Comparison of ENCODE assay signal across 8 cellular contexts in genomic region chr19:19628499-19629134, GRCh38. TPM values are rescaled to one million over a fixed set of nuclear protein-coding genes. Genes with fewer than 3 reads are reported as not detected.
DNase-seq lines count a peak whose midpoint lies in the region; ATAC-seq and TF ChIP-seq lines count a peak whose summit lies in the region.

No MANE protein-coding gene starts in this region.

- DNase-seq in ELR (ENCODE audit: low read depth) = peak; percentile 72
- DNase-seq in SK-N-SH = peak; percentile 95
- DNase-seq in astrocyte of the cerebellum (ENCODE audit: low read depth) = no peak
- DNase-seq in immature natural killer cell = peak in 2 of 3 donors; percentile 29 to 31
- peak; percentile 23 to 30 (median 28) for DNase-seq in stimulated activated CD4-positive, alpha-beta T cell treated with anti-CD3 and anti-CD28 coated beads, TNF-alpha, amount 100 ng/mL, for 4 hours (ENCODE audit: low read depth in 3 of 3)
- DNase-seq in NCI-H2107 (lab: John Stamatoyannopoulos, UW) = no peak

- peak overlapping the region in 1 of 2 experiments; percentile 65; a peak in 1 of 4 replicates for H3K27ac ChIP-seq in SK-N-SH (ENCODE audit: low read depth in 2 of 2, low read length in 1 of 2)
- peak overlapping the region in 1 of 4 donors; percentile 22 for H3K27ac ChIP-seq in gastroesophageal sphincter

- H3K27me3 ChIP-seq in SK-N-SH (ENCODE audit: insufficient read depth) (no peaks in the 10 kb centered on the region), gastroesophageal sphincter (peaks cover 30% of the 10 kb centered on the region)

- H3K4me1 Mint-ChIP-seq in immature natural killer cell = peaks cover 16 to 19% of the 10 kb centered on the region in 2 donors

- peak overlapping the region; percentile 66 to 83 (median 68) for H3K4me3 Mint-ChIP-seq in immature natural killer cell

- H3K79me2 ChIP-seq in SK-N-SH (ENCODE audit: insufficient read depth) = no peaks in the 10 kb centered on the region

- H3K9me3 ChIP-seq in SK-N-SH (no peaks in the 10 kb centered on the region), gastroesophageal sphincter (no peaks in the 10 kb centered on the region)

- peak overlapping the region; percentile 59 to 88 (median 78) for H3K27ac Mint-ChIP-seq in immature natural killer cell

- H3K9ac ChIP-seq in SK-N-SH = no peak overlapping the region

- CTCF ChIA-PET in SK-N-SH (lab: Yijun Ruan, JAX) = interaction anchor here (0.7 to 6.1 kb wide), 8 partner anchors 8 to 97 kb away, joined by 3 to 28 read pairs (median 4); partner anchors contain the start of gene GMIP

- H3F3A ChIP-seq in SK-N-SH (replicated peaks; ENCODE audit: insufficient read depth) = no peaks in the 10 kb centered on the region

- in situ Hi-C loops in astrocyte of the cerebellum (cut with HindIII; ENCODE audit: low sequenced_read_pairs) = no loop called here

- peaks cover 9 to 12% (median 11%) of the 10 kb centered on the region in 3 donors for H3K36me3 Mint-ChIP-seq in immature natural killer cell

- peak overlapping the region in 1 of 2 experiments; percentile 56; a peak in 2 of 4 replicates for H3K4me3 ChIP-seq in SK-N-SH (ENCODE audit: low read depth in 2 of 2, low read length in 1 of 2)
- peak overlapping the region; percentile 38 for H3K4me3 ChIP-seq in astrocyte of the cerebellum (ENCODE audit: low read depth, low read length)
- H3K4me3 ChIP-seq in gastroesophageal sphincter = peak overlapping the region in 1 of 2 donors; percentile 55

- H3K36me3 ChIP-seq in SK-N-SH (replicated peaks in 1 of 2; ENCODE audit: control insufficient read depth in 1 of 2, insufficient read depth in 2 of 2, low read length in 1 of 2) = peaks cover 0 to 6% of the 10 kb centered on the region in 2 experiments
- H3K36me3 ChIP-seq in gastroesophageal sphincter = peaks cover 0 to 5% of the 10 kb centered on the region in 2 donors

- H3K9me3 Mint-ChIP-seq in immature natural killer cell = no peaks in the 10 kb centered on the region

- TF ChIP-seq CTCF in SK-N-SH (IDR thresholded peaks at IDR 0.05) (no peak), astrocyte of the cerebellum (IDR thresholded peaks at IDR 0.05; ENCODE audit: low read depth, low read length, missing control alignments) (no peak), gastroesophageal sphincter (IDR thresholded peaks at IDR 0.05) (no peak)

- no peak overlapping the region for H2AFZ ChIP-seq in SK-N-SH (ENCODE audit: low read depth)

- TF ChIP-seq EP300 in SK-N-SH (IDR thresholded peaks at IDR 0.05; ENCODE audit: borderline replicate concordance in 1 of 2, low read depth in 1 of 2, low read length in 1 of 2) (no peak), gastroesophageal sphincter (IDR thresholded peaks at IDR 0.05) (no peak)

- POLR2A ChIA-PET in SK-N-SH (lab: Yijun Ruan, JAX) = interaction anchor here (0.7 to 1.3 kb wide), 2 partner anchors 76 to 237 kb away, joined by 3 to 4 read pairs; partner anchors contain the start of gene ZNF253

- TF ChIP-seq RAD21 in SK-N-SH (IDR thresholded peaks at IDR 0.05; ENCODE audit: low read length) = no peak

- H3K4me1 ChIP-seq in SK-N-SH (ENCODE audit: control insufficient read depth in 1 of 2, insufficient read depth in 2 of 2, low read depth in 1 of 2, low read length in 1 of 2) (peaks cover 0 to 13% of the 10 kb centered on the region in 2 experiments; a peak in 1 of 4 replicates), gastroesophageal sphincter (peaks cover 0 to 19% (median 13%) of the 10 kb centered on the region in 3 donors)

- no peaks in the 10 kb centered on the region for H3K9me2 ChIP-seq in SK-N-SH

- H4K20me1 ChIP-seq in SK-N-SH (ENCODE audit: insufficient read depth) = no peaks in the 10 kb centered on the region

- WGBS in SK-N-SH (ENCODE audit: low lambda C conversion rate) = 48% methylated on average over 40 of the region's 52 CpGs
- WGBS in gastroesophageal sphincter (ENCODE audit: low coverage in 1 of 2), 2 donors = no CpG with 5 or more reads among the region's 52 CpGs

- no peak for TF ChIP-seq POLR2A in gastroesophageal sphincter (IDR thresholded peaks at IDR 0.05)

- ATAC-seq in HG03432 (IDR thresholded peaks at IDR 0.05; ENCODE audit: unreplicated experiment) (peak; percentile 23), gastroesophageal sphincter (no peak)

- peak overlapping the region; percentile 47; the same call in 1 of the 2 replicates for H3K4me2 ChIP-seq in SK-N-SH

- H3K27me3 Mint-ChIP-seq in immature natural killer cell (ENCODE audit: low read depth in 3 of 3) = peaks cover 4 to 16% (median 6%) of the 10 kb centered on the region in 3 donors

TF ChIP-seq in SK-N-SH, 30 proteins besides CTCF, POLR2A, EP300 and RAD21 (continues in another document):
- TF ChIP-seq SIN3A (IDR thresholded peaks at IDR 0.05; ENCODE audit: borderline replicate concordance, low read depth, low read length) (no peak), ZBTB33 (IDR thresholded peaks at IDR 0.05; ENCODE audit: borderline replicate concordance, low read depth) (no peak), TCF12 (IDR thresholded peaks at IDR 0.05) (no peak), TAF1 (IDR thresholded peaks at IDR 0.05; ENCODE audit: borderline replicate concordance, low read depth, low read length) (no peak), FOSL2 (IDR thresholded peaks at IDR 0.05; ENCODE audit: borderline replicate concordance, low read depth) (no peak), REST (IDR thresholded peaks at IDR 0.05; ENCODE audit: low read depth, low read length) (no peak), SMC3 (IDR thresholded peaks at IDR 0.05; ENCODE audit: low read depth, low read length) (no peak)

RNA-seq across cellular contexts. Expression of gene LPAR2, which starts 0.6 kb away (rescaled TPM):
- polyA plus RNA-seq in SK-N-SH (2012; rRNA removed) (4.3 and 4.5 TPM in 2 replicates), immature natural killer cell (1 to 10 TPM; 3.8 to 5.9 (median 4.6) TPM)
- polyA plus RNA-seq in SK-N-SH (2012; cell fraction: cytosol; rRNA removed) = 1.1 and 1.7 TPM in 2 replicates
- 33.9 and 35.0 TPM in 2 replicates for polyA plus RNA-seq in SK-N-SH (2012; cell fraction: nucleus; rRNA removed)
- 1 to 10 TPM in 3 of 4 donors, under 1 TPM in 1; 0.78 to 3.5 (median 2.3) TPM for total RNA-seq in gastroesophageal sphincter

RNA-seq across cellular contexts. Expression of gene PBX4, which starts 10.1 kb away (rescaled TPM):
- polyA plus RNA-seq in SK-N-SH (2012; rRNA removed) = 5.1 and 6.4 TPM in 2 replicates
- 1.7 and 2.7 TPM in 2 replicates for polyA plus RNA-seq in SK-N-SH (2012; cell fraction: cytosol; rRNA removed)
- 22.9 and 27.6 TPM in 2 replicates for polyA plus RNA-seq in SK-N-SH (2012; cell fraction: nucleus; rRNA removed)
- under 1 TPM in 2 of 3 donors, not detected in 1; 0.57 to 0.82 TPM for polyA plus RNA-seq in immature natural killer cell
- total RNA-seq in gastroesophageal sphincter = 1 to 10 TPM in 1 of 4 donors, under 1 TPM in 3; 0.42 to 4.5 (median 0.68) TPM

RNA-seq across cellular contexts. Expression of gene GMIP, which starts 14.8 kb away (rescaled TPM):
- polyA plus RNA-seq in SK-N-SH (2012; rRNA removed) (5.3 and 6.3 TPM in 2 replicates), immature natural killer cell (10 to 100 TPM; 38.9 to 84.4 (median 40.0) TPM)
- 2.4 and 3.9 TPM in 2 replicates for polyA plus RNA-seq in SK-N-SH (2012; cell fraction: cytosol; rRNA removed)
- 40.0 and 43.5 TPM in 2 replicates for polyA plus RNA-seq in SK-N-SH (2012; cell fraction: nucleus; rRNA removed)
- total RNA-seq in gastroesophageal sphincter = 10 to 100 TPM in 1 of 4 donors, 1 to 10 TPM in 3; 7.7 to 11.2 (median 8.0) TPM

RNA-seq across cellular contexts. Expression of gene ATP13A1, which starts 34.9 kb away (rescaled TPM):
- polyA plus RNA-seq in SK-N-SH (2012; rRNA removed) (49.6 and 67.9 TPM in 2 replicates), immature natural killer cell (10 to 100 TPM in 2 of 3 donors, 1 to 10 TPM in 1; 8.4 to 29.2 (median 18.6) TPM)
- polyA plus RNA-seq in SK-N-SH (2012; cell fraction: cytosol; rRNA removed) = 15.5 and 24.3 TPM in 2 replicates
- polyA plus RNA-seq in SK-N-SH (2012; cell fraction: nucleus; rRNA removed) = 367 and 465 TPM in 2 replicates
- total RNA-seq in gastroesophageal sphincter = 100 to 1,000 TPM in 1 of 4 donors, 10 to 100 TPM in 3; 65.6 to 142 (median 92.3) TPM

RNA-seq across cellular contexts. Expression of gene ZNF101, which starts 40.0 kb away (rescaled TPM):
- polyA plus RNA-seq in SK-N-SH (2012; rRNA removed) (2.4 and 3.8 TPM in 2 replicates), immature natural killer cell (10 to 100 TPM; 33.9 to 51.4 (median 36.8) TPM)
- 2.6 and 3.2 TPM in 2 replicates for polyA plus RNA-seq in SK-N-SH (2012; cell fraction: cytosol; rRNA removed)
- 3.0 and 5.6 TPM in 2 replicates for polyA plus RNA-seq in SK-N-SH (2012; cell fraction: nucleus; rRNA removed)
- total RNA-seq in gastroesophageal sphincter = 1 to 10 TPM; 2.5 to 7.6 (median 4.4) TPM

Comparison
In these comparisons a context has a peak if more than half of its experiments do, and no peak if none do; other contexts are left out.
1. DNase-seq: peak in ELR (single experiment), SK-N-SH (single experiment), immature natural killer cell (2 of 3) and stimulated activated CD4-positive, alpha-beta T cell treated with anti-CD3 and anti-CD28 coated beads, TNF-alpha, amount 100 ng/mL, for 4 hours (3 of 3); none in astrocyte of the cerebellum (single experiment) and NCI-H2107 (single experiment).